Comparison of ENCODE assay signal across 9 cellular contexts in the genomic region with DNA sequence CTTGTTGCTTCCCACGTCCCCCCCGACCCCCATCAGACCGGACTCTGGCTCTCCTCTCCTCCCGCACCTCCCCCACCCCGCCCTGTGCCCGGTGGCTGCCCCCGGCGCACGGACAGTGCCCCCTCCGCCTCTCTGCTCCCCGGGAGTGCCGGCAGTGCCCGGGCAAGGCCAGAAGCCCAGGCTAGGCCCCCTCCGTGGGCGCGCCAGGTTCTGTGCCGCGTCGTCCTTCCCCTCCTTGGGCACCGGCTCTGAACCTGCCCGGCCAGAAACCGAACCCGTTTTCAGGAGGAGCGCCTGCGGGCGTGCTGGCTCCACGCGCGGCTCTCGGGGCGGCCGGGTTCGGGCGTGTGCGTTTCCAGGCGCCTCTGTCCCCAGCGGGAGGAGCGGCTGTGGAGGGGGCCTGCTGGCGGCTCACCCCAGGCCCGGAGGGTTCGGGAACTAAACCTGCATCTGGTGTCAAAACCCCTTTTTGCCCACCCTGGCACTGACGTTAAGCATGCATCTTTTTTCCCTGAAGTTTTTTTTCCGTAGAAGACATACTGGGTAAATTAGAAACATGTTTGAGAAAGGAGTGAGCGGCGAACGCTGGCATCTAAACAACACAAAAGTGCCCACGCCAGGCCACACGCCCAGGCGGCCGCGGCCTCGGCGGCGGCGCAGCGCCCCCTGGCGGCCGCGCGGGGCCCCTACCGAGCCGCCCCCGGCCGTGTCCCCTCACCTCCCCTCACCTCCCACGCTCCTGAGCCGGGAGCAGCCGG.
A peak's percentile ranks its signal among the peaks of the same experiment; 100 is the strongest.
DNase-seq lines count a peak whose midpoint lies in the region; FAIRE-seq and TF ChIP-seq lines count a peak whose summit lies in the region.
"Had no signal": no experiment of that assay in that cellular context is flagged by ENCODE, and none has a peak within 500 bp of the region (broad histone marks: within the 10 kb centered on the region; RNA-seq: fewer than 3 reads in every experiment).

No MANE protein-coding gene starts in this region.

- H3K27ac ChIP-seq in C4-2B = peak overlapping the region; percentile 77
- H3K27ac ChIP-seq in SJCRH30 = peak overlapping the region; percentile 52
- H3K27ac ChIP-seq in subcutaneous abdominal adipose tissue (ENCODE audit: low read depth, low read length) = peak overlapping the region; percentile 92

- peaks cover 23% of the 10 kb centered on the region for H3K4me1 ChIP-seq in SJCRH30
- H3K4me1 ChIP-seq in neuron (ENCODE audit: insufficient read depth, low read length) = peaks cover 7% of the 10 kb centered on the region
- H3K4me1 ChIP-seq in subcutaneous abdominal adipose tissue (ENCODE audit: control insufficient read depth in 5 of 5, insufficient read depth in 5 of 5, low read length in 5 of 5) = peaks cover 8 to 40% (median 28%) of the 10 kb centered on the region in 5 donors

- no peaks in the 10 kb centered on the region for H3K9me3 ChIP-seq in SJCRH30 (replicated peaks)
- H3K9me3 ChIP-seq in neuron (ENCODE audit: low read length) = no peaks in the 10 kb centered on the region
- H3K9me3 ChIP-seq in subcutaneous abdominal adipose tissue (ENCODE audit: control insufficient read depth in 5 of 5, low read length in 5 of 5) = peaks cover 0 to 4% (median 0%) of the 10 kb centered on the region in 5 donors

- peak overlapping the region in 4 of 5 donors; percentile 76 to 89 (median 85) for H3K9ac ChIP-seq in subcutaneous abdominal adipose tissue (ENCODE audit: low read length in 5 of 5)

- no peak for FAIRE-seq in frontal cortex (lab: Jason Lieb, UNC)
- FAIRE-seq: TTC549 had no signal

- H3K36me3 ChIP-seq in SJCRH30 (no peaks in the 10 kb centered on the region), neuron (ENCODE audit: insufficient read depth, low read length) (no peaks in the 10 kb centered on the region), subcutaneous abdominal adipose tissue (ENCODE audit: control insufficient read depth in 5 of 5, insufficient read depth in 5 of 5, low read length in 5 of 5) (no peaks in the 10 kb centered on the region)

- TF ChIP-seq CTCF in C4-2B (conservative IDR thresholded peaks at IDR 0.05) = peak; percentile 91

- DNase-seq in GM19240 (ENCODE audit: insufficient read length, low spot score) = peak; percentile 51
- peak; percentile 31 for DNase-seq in HS-27A (ENCODE audit: low read depth)
- peak; percentile 53 to 82 for DNase-seq in SJCRH30
- peak; percentile 67 for DNase-seq in activated naive CD4-positive, alpha-beta T cell treated with Interleukin-2 at 50 U/mL for 16 hours
- peak; percentile 88 to 91 for DNase-seq in frontal cortex (ENCODE audit: low spot score in 2 of 2)

- H3K27me3 ChIP-seq in SJCRH30 (no peaks in the 10 kb centered on the region), neuron (ENCODE audit: insufficient read depth, low read length) (no peaks in the 10 kb centered on the region), subcutaneous abdominal adipose tissue (ENCODE audit: control insufficient read depth in 5 of 5, insufficient read depth in 4 of 5, low read length in 5 of 5) (no peaks in the 10 kb centered on the region)

- peak overlapping the region; percentile 88 for H3K4me3 ChIP-seq in SJCRH30
- H3K4me3 ChIP-seq in neuron (ENCODE audit: low read length) = peak overlapping the region; percentile 75
- peak overlapping the region; percentile 53 to 81 (median 69) for H3K4me3 ChIP-seq in subcutaneous abdominal adipose tissue (ENCODE audit: low read depth in 1 of 5, low read length in 5 of 5)

- peak overlapping the region; percentile 88 for H2AFZ ChIP-seq in neuron (ENCODE audit: low read depth, low read length)

Comparison
In these comparisons a context has a peak if more than half of its experiments do, and no peak if none do; other contexts are left out.
1. Peak in every context shown above with its lines: DNase-seq, H3K4me3 ChIP-seq and H3K27ac ChIP-seq.
2. DNase-seq: peak in every context shown above with its lines; median percentile 90 in frontal cortex; 68 in SJCRH30; 67 in activated naive CD4-positive, alpha-beta T cell treated with Interleukin-2 at 50 U/mL for 16 hours; 51 in GM19240; 31 in HS-27A.